18 cellular contexts compared by ENCODE assay signal in genomic region chr6:71123051-71123450, GRCh38.
"Had no signal": no experiment of that assay in that cellular context is flagged by ENCODE, and none has a peak within 500 bp of the region (broad histone marks: within the 10 kb centered on the region; RNA-seq: fewer than 3 reads in every experiment).

No MANE protein-coding gene starts in this region.

- H3K9me3 Mint-ChIP-seq: activated CD4-positive, alpha-beta T cell treated with anti-CD3 and anti-CD28 coated beads, Interleukin-2, amount 10 ng/mL, durations not matched to agents 7 days and 5 days had no signal

- H3K27ac ChIP-seq: adrenal gland, breast epithelium, gastroesophageal sphincter, neural progenitor cell, parathyroid adenoma, right atrium auricular region, transverse colon had no signal

- H3K4me3 ChIP-seq: adrenal gland, breast epithelium, gastroesophageal sphincter, neural progenitor cell, right atrium auricular region, transverse colon had no signal

- H3K4me3 Mint-ChIP-seq: activated CD4-positive, alpha-beta T cell treated with anti-CD3 and anti-CD28 coated beads, Interleukin-2, amount 10 ng/mL, durations not matched to agents 7 days and 5 days; activated T-helper 17 cell treated with anti-CD3 and anti-CD28 coated beads, Interleukin-2, amount 50 U/mL, for 72 hours; neural progenitor cell had no signal

- H3K4me1 Mint-ChIP-seq: activated CD4-positive, alpha-beta T cell treated with anti-CD3 and anti-CD28 coated beads, Interleukin-2, amount 10 ng/mL, durations not matched to agents 7 days and 5 days; activated T-helper 17 cell treated with anti-CD3 and anti-CD28 coated beads, Interleukin-2, amount 50 U/mL, for 72 hours had no signal

- H3K27me3 ChIP-seq: adrenal gland, breast epithelium, gastroesophageal sphincter, neural progenitor cell, right atrium auricular region, transverse colon had no signal

- DNase-seq: activated CD4-positive, alpha-beta T cell treated with anti-CD3 and anti-CD28 coated beads, Interleukin-2, amount 10 ng/mL, durations not matched to agents 7 days and 5 days; activated CD4-positive, CD25-positive, alpha-beta regulatory T cell; activated naive CD4-positive, alpha-beta T cell treated with anti-CD3 and anti-CD28 coated beads, Interleukin-2, amount 50 U/mL, for 16 hours; activated T-cell treated with anti-CD3 and anti-CD28 coated beads for 4 hours; adrenal gland; effector CD4-positive, alpha-beta T cell; kidney; left ventricle myocardium superior; stimulated activated CD4-positive, alpha-beta T cell treated with anti-CD3 and anti-CD28 coated beads, Interleukin-2, amount 100 ng/mL, for 24 hours; stimulated activated naive CD4-positive, alpha-beta T cell; substantia nigra; transverse colon had no signal

- H3K36me3 Mint-ChIP-seq: neural progenitor cell had no signal

- H3K27ac Mint-ChIP-seq: activated CD4-positive, alpha-beta T cell treated with anti-CD3 and anti-CD28 coated beads, Interleukin-2, amount 10 ng/mL, durations not matched to agents 7 days and 5 days; activated T-helper 17 cell treated with anti-CD3 and anti-CD28 coated beads, Interleukin-2, amount 50 U/mL, for 72 hours had no signal
